ENCODE assay signal across 15 cellular contexts in genomic region chr9:128634111-128634510, GRCh38. TPM values are rescaled to one million over a fixed set of nuclear protein-coding genes. Genes with fewer than 3 reads are reported as not detected.
A peak's percentile ranks its signal among the peaks of the same experiment; 100 is the strongest.
DNase-seq lines count a peak whose midpoint lies in the region; ATAC-seq and TF ChIP-seq lines count a peak whose summit lies in the region.
"Had no signal": no experiment of that assay in that cellular context is flagged by ENCODE, and none has a peak within 500 bp of the region (broad histone marks: within the 10 kb centered on the region; RNA-seq: fewer than 3 reads in every experiment).

No MANE protein-coding gene starts in this region.

- peaks cover under 1% of the 10 kb centered on the region for H3K4me1 Mint-ChIP-seq in neural crest cell
- H3K4me1 Mint-ChIP-seq in effector memory CD8-positive, alpha-beta T cell (ENCODE audit: low read depth in 2 of 2) = no peaks in the 10 kb centered on the region
- H3K4me1 Mint-ChIP-seq: IgD-negative memory B cell had no signal

- H3K27me3 ChIP-seq in heart right ventricle (no peaks in the 10 kb centered on the region), upper lobe of right lung (no peaks in the 10 kb centered on the region)

- no peak overlapping the region for H3K4me3 ChIP-seq in heart right ventricle
- peak overlapping the region; percentile 28 for H3K4me3 ChIP-seq in upper lobe of right lung

- WGBS in heart right ventricle, 2 donors = 79 to 83% methylated on average over 10 of the region's 10 CpGs

- H3K27ac ChIP-seq in heart right ventricle = peak overlapping the region in 8 of 10 donors; percentile 94 to 97 (median 96)
- H3K27ac ChIP-seq in epithelial cell of prostate = peak overlapping the region; percentile 86
- peak overlapping the region; percentile 71 for H3K27ac ChIP-seq in upper lobe of right lung

- peaks cover 15 to 44% (median 26%) of the 10 kb centered on the region in 9 donors for H3K4me1 ChIP-seq in heart right ventricle
- peaks cover 21% of the 10 kb centered on the region for H3K4me1 ChIP-seq in upper lobe of right lung

- peaks cover 7 to 63% (median 53%) of the 10 kb centered on the region in 9 donors for H3K36me3 ChIP-seq in heart right ventricle
- peaks cover 55% of the 10 kb centered on the region for H3K36me3 ChIP-seq in upper lobe of right lung

- intact Hi-C loops in heart right ventricle (cut with DNase I) (loop anchor here in 3 of 10 donors (10.0 kb wide), 1 partner anchor 51 kb away; the partner anchor contains the start of gene SET (in 3 of the 3)), Right ventricle myocardium superior (cut with DNase I) (no loop called here), upper lobe of right lung (cut with DNase I) (no loop called here)

- no peak for ATAC-seq in heart right ventricle
- ATAC-seq in Right ventricle myocardium superior (ENCODE audit: poor library complexity) = no peak
- no peak for ATAC-seq in upper lobe of right lung
- no peak for ATAC-seq in effector memory CD8-positive, alpha-beta T cell (replicated peaks)
- no peak for ATAC-seq in HG03196 (IDR thresholded peaks at IDR 0.05; ENCODE audit: unreplicated experiment)

- no peaks in the 10 kb centered on the region for H3K9me3 Mint-ChIP-seq in neural crest cell
- no peaks in the 10 kb centered on the region for H3K9me3 Mint-ChIP-seq in effector memory CD8-positive, alpha-beta T cell
- H3K9me3 Mint-ChIP-seq: IgD-negative memory B cell had no signal

- TF ChIP-seq CTCF in heart right ventricle (IDR thresholded peaks at IDR 0.05) (no peak), neural crest cell (conservative IDR thresholded peaks at IDR 0.05) (no peak), upper lobe of right lung (IDR thresholded peaks at IDR 0.05) (no peak)

- DNase-seq in heart right ventricle = no peak
- no peak for DNase-seq in Right ventricle myocardium superior
- no peak for DNase-seq in epithelial cell of prostate (ENCODE audit: low read depth, low spot score)
- no peak for DNase-seq in neural crest cell (ENCODE audit: low read depth, low spot score)
- DNase-seq in upper lobe of right lung = no peak
- DNase-seq in NCI-H526 (lab: John Stamatoyannopoulos, UW) = no peak
- no peak for DNase-seq in effector memory CD8-positive, alpha-beta T cell
- DNase-seq: activated gamma-delta T cell treated with Interleukin-2 at 50 U/mL for 16 hours; DMS 273 treated with DMSO at 0.1 percent for 48 hours; NCI-H1092 treated with DMSO at 0.1 percent for 48 hours; NCI-H2171; NK-92 treated with Interleukin-12 subunit alpha and Interleukin-12 subunit beta, amount 100 ng/mL, for 24 hours; stimulated activated naive CD4-positive, alpha-beta T cell treated with Interleukin-2 at 50 U/mL for 16 hours had no signal

- peak overlapping the region; percentile 47 for H3K4me3 Mint-ChIP-seq in neural crest cell
- H3K4me3 Mint-ChIP-seq in effector memory CD8-positive, alpha-beta T cell = no peak overlapping the region
- H3K4me3 Mint-ChIP-seq: IgD-negative memory B cell had no signal

- H3K27me3 Mint-ChIP-seq in neural crest cell (ENCODE audit: low read depth) = no peaks in the 10 kb centered on the region
- no peaks in the 10 kb centered on the region for H3K27me3 Mint-ChIP-seq in effector memory CD8-positive, alpha-beta T cell
- H3K27me3 Mint-ChIP-seq: IgD-negative memory B cell had no signal

- no peaks in the 10 kb centered on the region for H3K9me3 ChIP-seq in heart right ventricle
- H3K9me3 ChIP-seq in upper lobe of right lung = no peaks in the 10 kb centered on the region

- no peak overlapping the region for H3K27ac Mint-ChIP-seq in neural crest cell (ENCODE audit: unreplicated experiment)
- peak overlapping the region in 1 of 2 donors; percentile 49 for H3K27ac Mint-ChIP-seq in effector memory CD8-positive, alpha-beta T cell

- H3K36me3 Mint-ChIP-seq in neural crest cell (ENCODE audit: low read depth) = peaks cover 3% of the 10 kb centered on the region
- peaks cover 47% of the 10 kb centered on the region for H3K36me3 Mint-ChIP-seq in effector memory CD8-positive, alpha-beta T cell (ENCODE audit: insufficient read depth)

RNA-seq across cellular contexts. Expression of gene DYNC2I2, which starts 22.5 kb away (rescaled TPM):
- total RNA-seq in heart right ventricle = 10 to 100 TPM; 22.1 to 44.8 (median 30.1) TPM
- 10 to 100 TPM; 60.1 to 83.2 TPM for polyA plus RNA-seq in heart right ventricle
- 40.0 TPM for total RNA-seq in Right ventricle myocardium superior
- 120 and 128 TPM in 2 replicates for total RNA-seq in neural crest cell
- total RNA-seq in upper lobe of right lung = 37.3 TPM

RNA-seq across cellular contexts. Expression of gene SET, which starts 54.9 kb away (rescaled TPM):
- 100 to 1,000 TPM; 183 to 228 (median 202) TPM for total RNA-seq in heart right ventricle
- 100 to 1,000 TPM in 1 of 2 donors, 10 to 100 TPM in 1; 87.0 to 138 TPM for polyA plus RNA-seq in heart right ventricle
- total RNA-seq in Right ventricle myocardium superior = 167 TPM
- 891 and 930 TPM in 2 replicates for total RNA-seq in neural crest cell
- total RNA-seq in upper lobe of right lung = 227 TPM
